7 cellular contexts compared by ENCODE assay signal in genomic region chr19:38684862-38685665, GRCh38. TPM values are rescaled to one million over a fixed set of nuclear protein-coding genes. Genes with fewer than 3 reads are reported as not detected.
DNase-seq lines count a peak whose midpoint lies in the region; ATAC-seq and TF ChIP-seq lines count a peak whose summit lies in the region.

No MANE protein-coding gene starts in this region.

- H3K27me3 ChIP-seq in Loucy (ENCODE audit: insufficient read depth, low read length, poor library complexity, severe bottlenecking) (no peaks in the 10 kb centered on the region), left lung (no peaks in the 10 kb centered on the region), subcutaneous abdominal adipose tissue (ENCODE audit: control insufficient read depth in 5 of 5, insufficient read depth in 4 of 5, low read length in 5 of 5) (no peaks in the 10 kb centered on the region)

- no peaks in the 10 kb centered on the region for H3K9me3 ChIP-seq in Loucy (ENCODE audit: insufficient read depth, low read depth, low read length)
- H3K9me3 ChIP-seq in left lung, result no peaks in the 10 kb centered on the region
- H3K9me3 ChIP-seq in subcutaneous abdominal adipose tissue (ENCODE audit: control insufficient read depth in 5 of 5, low read length in 5 of 5), result no peaks in the 10 kb centered on the region

- peak overlapping the region; percentile 73 for H3K4me2 ChIP-seq in Loucy (ENCODE audit: low read depth, low read length, poor library complexity, severe bottlenecking)

- DNase-seq in left lung (no peak), kidney glomerular epithelial cell (lab: John Stamatoyannopoulos, UW) (no peak), AG20443 (ENCODE audit: low spot score) (no peak)

- H3K36me3 ChIP-seq in Loucy (ENCODE audit: insufficient read depth, low read length) (peaks cover 7% of the 10 kb centered on the region; the same call in 1 of the 2 replicates), left lung (peaks cover 0 to 2% of the 10 kb centered on the region in 2 donors), subcutaneous abdominal adipose tissue (ENCODE audit: control insufficient read depth in 5 of 5, insufficient read depth in 5 of 5, low read length in 5 of 5) (no peaks in the 10 kb centered on the region)

- H3K79me2 ChIP-seq in Loucy (ENCODE audit: insufficient read depth, low read length), result peaks cover 100% of the 10 kb centered on the region

- H3F3A ChIP-seq in Loucy (ENCODE audit: low read depth), result no peaks in the 10 kb centered on the region

- H3K9me2 ChIP-seq in Loucy (replicated peaks; ENCODE audit: low read depth, low read length), result no peaks in the 10 kb centered on the region

- intact Hi-C loops in left lung (cut with DNase I), result no loop called here

- H3K4me1 ChIP-seq in Loucy (ENCODE audit: insufficient read depth, low read length, poor library complexity, severe bottlenecking) (peaks cover 88% of the 10 kb centered on the region), left lung (peaks cover 45 to 98% of the 10 kb centered on the region in 2 donors), subcutaneous abdominal adipose tissue (ENCODE audit: control insufficient read depth in 5 of 5, insufficient read depth in 5 of 5, low read length in 5 of 5) (peaks cover 16 to 74% (median 64%) of the 10 kb centered on the region in 5 donors)

- H3K27ac ChIP-seq in angular gyrus (ENCODE audit: low read depth, low read length) (peak overlapping the region; percentile 65), left lung (peak overlapping the region; percentile 86 to 96), subcutaneous abdominal adipose tissue (ENCODE audit: low read depth, low read length) (peak overlapping the region; percentile 90)

- H3K4me3 ChIP-seq in Loucy (ENCODE audit: low read length, poor library complexity, severe bottlenecking), result peak overlapping the region; percentile 58
- H3K4me3 ChIP-seq in left lung, result no peak overlapping the region
- no peak overlapping the region for H3K4me3 ChIP-seq in subcutaneous abdominal adipose tissue (ENCODE audit: low read depth in 1 of 5, low read length in 5 of 5)

- TF ChIP-seq CTCF in Loucy (conservative IDR thresholded peaks at IDR 0.05; ENCODE audit: low read length) (no peak), left lung (IDR thresholded peaks at IDR 0.05) (no peak)

- H3K9ac ChIP-seq in Loucy (ENCODE audit: low read depth, low read length, poor library complexity, severe bottlenecking), result peak overlapping the region; percentile 67
- peak overlapping the region; percentile 17 to 73 (median 48) for H3K9ac ChIP-seq in subcutaneous abdominal adipose tissue (ENCODE audit: low read length in 5 of 5)

- no peak overlapping the region for H2AFZ ChIP-seq in Loucy (ENCODE audit: low read length)

- H4K20me1 ChIP-seq in Loucy (ENCODE audit: insufficient read depth, low read length, poor library complexity, severe bottlenecking), result peaks cover 20% of the 10 kb centered on the region

- ATAC-seq in left lung, result no peak
- no peak for ATAC-seq in HG03097 (IDR thresholded peaks at IDR 0.05; ENCODE audit: low FRiP score, unreplicated experiment)

RNA-seq across cellular contexts. Expression of gene ACTN4, which starts 37.6 kb away (rescaled TPM):
- 100 to 1,000 TPM; 576 to 647 TPM for total RNA-seq in left lung

RNA-seq across cellular contexts. Expression of gene CAPN12, which starts 59.2 kb away (rescaled TPM):
- 1 to 10 TPM; 1.7 to 4.5 TPM for total RNA-seq in left lung
